ENCODE assay signal across 21 cellular contexts in genomic region chr12:112891093-112892024, GRCh38. TPM values are rescaled to one million over a fixed set of nuclear protein-coding genes. Genes with fewer than 3 reads are reported as not detected.
DNase-seq lines count a peak whose midpoint lies in the region; TF ChIP-seq lines count a peak whose summit lies in the region.
"Had no signal": no experiment of that assay in that cellular context is flagged by ENCODE, and none has a peak within 500 bp of the region (broad histone marks: within the 10 kb centered on the region; RNA-seq: fewer than 3 reads in every experiment).

No MANE protein-coding gene starts in this region.

- H3K36me3 ChIP-seq in MG63, result no peaks in the 10 kb centered on the region
- H3K36me3 ChIP-seq: prostate gland, stomach, upper lobe of right lung had no signal

- intact Hi-C loops in posterior vena cava (cut with DNase I), result loop anchor here in 1 of 2 donors (1.0 kb wide), 1 partner anchor 12 kb away; no protein-coding TSS in a partner anchor

- no peak overlapping the region for H3K4me3 ChIP-seq in MG63
- no peak overlapping the region for H3K4me3 ChIP-seq in foreskin fibroblast (ENCODE audit: low read depth in 1 of 2, low read length in 2 of 2)
- H3K4me3 ChIP-seq: prostate gland, stomach, upper lobe of right lung had no signal

- no peak for TF ChIP-seq CTCF in foreskin fibroblast (IDR thresholded peaks at IDR 0.05; ENCODE audit: low read depth, low read length)

- no peaks in the 10 kb centered on the region for H3K27me3 ChIP-seq in MG63
- H3K27me3 ChIP-seq: upper lobe of right lung had no signal

- no peaks in the 10 kb centered on the region for H3K9me3 ChIP-seq in MG63
- H3K9me3 ChIP-seq: prostate gland, upper lobe of right lung had no signal

- peak; percentile 44 for DNase-seq in MG63
- peak; percentile 68 for DNase-seq in NCI-H69 (lab: John Stamatoyannopoulos, UW)
- peak; percentile 43 to 62 for DNase-seq in dermis microvascular lymphatic vessel endothelial cell (ENCODE audit: low read depth in 2 of 2)
- DNase-seq in posterior vena cava (ENCODE audit: low spot score), result peak; percentile 83
- DNase-seq in foreskin fibroblast, result no peak
- DNase-seq in NCI-H2107 (lab: John Stamatoyannopoulos, UW), result no peak
- DNase-seq in NK-92 (lab: John Stamatoyannopoulos, UW; ENCODE audit: unreplicated experiment), result no peak
- DNase-seq: activated CD4-positive, alpha-beta memory T cell treated with anti-CD3 and anti-CD28 coated beads for 36 hours; activated gamma-delta T cell; activated T-cell treated with anti-CD3 and anti-CD28 coated beads for 4 hours; effector CD8-positive, alpha-beta T cell; H9; kidney glomerular epithelial cell; NCI-H2081 treated with DMSO at 0.1 percent for 48 hours; NCI-H524 treated with DMSO at 0.1 percent for 48 hours; nephron progenitor cell; stimulated activated CD4-positive, alpha-beta T cell treated with anti-CD3 and anti-CD28 coated beads, Interleukin-4, amount 100 ng/mL, for 4 hours; stomach; T-helper 2 cell; upper lobe of right lung had no signal

RNA-seq across cellular contexts. Expression of gene OAS1, which starts 15.4 kb away (rescaled TPM):
- 7.8 and 10.3 TPM in 2 replicates for total RNA-seq in MG63 (2014; rRNA removed; shearing (Covaris generic); ENCODE audit: low replicate concordance)
- total RNA-seq in dermis microvascular lymphatic vessel endothelial cell (29.0 and 33.4 TPM in 2 replicates), posterior vena cava (10 to 100 TPM; 10.1 to 17.3 TPM)
- total RNA-seq: H9 had no signal

RNA-seq across cellular contexts. Expression of gene OAS3, which starts 46.9 kb away (rescaled TPM):
- total RNA-seq in MG63 (2014; rRNA removed; shearing (Covaris generic); ENCODE audit: low replicate concordance), result 8.6 and 12.5 TPM in 2 replicates
- total RNA-seq in dermis microvascular lymphatic vessel endothelial cell (6.4 and 6.5 TPM in 2 replicates), posterior vena cava (10 to 100 TPM; 11.3 to 21.1 TPM)

Comparison
In these comparisons a context has a peak if more than half of its experiments do, and no peak if none do; other contexts are left out.
1. DNase-seq: peak in MG63 (single experiment), NCI-H69 (single experiment), dermis microvascular lymphatic vessel endothelial cell (2 of 2) and posterior vena cava (single experiment); none in foreskin fibroblast (0 of 2), NCI-H2107 (single experiment) and NK-92 (single experiment).